Comparison of ENCODE assay signal across 9 cellular contexts in genomic region chr1:2274968-2275475, GRCh38. TPM values are rescaled to one million over a fixed set of nuclear protein-coding genes. Genes with fewer than 3 reads are reported as not detected.
DNase-seq lines count a peak whose midpoint lies in the region; ATAC-seq and TF ChIP-seq lines count a peak whose summit lies in the region.
"Had no signal": no experiment of that assay in that cellular context is flagged by ENCODE, and none has a peak within 500 bp of the region (broad histone marks: within the 10 kb centered on the region; RNA-seq: fewer than 3 reads in every experiment).

No MANE protein-coding gene starts in this region.

- intact Hi-C loops in heart right ventricle (cut with DNase I), result loop anchor here in 2 of 10 donors (5.0 kb wide), 1 partner anchor 43 kb away; no protein-coding TSS in a partner anchor
- intact Hi-C loops in prostate gland (cut with DNase I), result loop anchor here (5.0 kb wide), 2 partner anchors 37 to 43 kb away; no protein-coding TSS in a partner anchor

- ATAC-seq in heart right ventricle, result peak in 4 of 8 donors; percentile 5 to 20 (median 12)
- ATAC-seq in GM18498 (IDR thresholded peaks at IDR 0.05; ENCODE audit: unreplicated experiment), result no peak

- peak overlapping the region; percentile 43; the same call in 1 of the 2 replicates for H3K9ac ChIP-seq in BLaER1

- no peak for TF ChIP-seq CTCF in Peyer's patch (IDR thresholded peaks at IDR 0.05)
- TF ChIP-seq CTCF in heart right ventricle (IDR thresholded peaks at IDR 0.05), result no peak
- no peak for TF ChIP-seq CTCF in prostate gland (IDR thresholded peaks at IDR 0.05)

- H3K27ac ChIP-seq in BLaER1, result peak overlapping the region; percentile 60
- peak overlapping the region in 3 of 4 donors; percentile 33 to 72 (median 61) for H3K27ac ChIP-seq in Peyer's patch
- H3K27ac ChIP-seq in heart right ventricle, result peak overlapping the region in 9 of 10 donors; percentile 27 to 80 (median 67)
- peak overlapping the region; percentile 47 to 52 for H3K27ac ChIP-seq in prostate gland

- 50 to 67% methylated on average over 20 of the region's 20 CpGs for WGBS in heart right ventricle, 2 donors
- 69% methylated on average over 20 of the region's 20 CpGs for WGBS in prostate gland

- H3K4me2 ChIP-seq in BLaER1, result peak overlapping the region; percentile 96

- peaks cover 92% of the 10 kb centered on the region for H3K4me1 ChIP-seq in BLaER1
- H3K4me1 ChIP-seq in Peyer's patch, result peaks cover 19 to 95% (median 19%) of the 10 kb centered on the region in 4 donors
- H3K4me1 ChIP-seq in heart right ventricle, result peaks cover 82 to 100% (median 100%) of the 10 kb centered on the region in 9 donors
- peaks cover 38% of the 10 kb centered on the region for H3K4me1 ChIP-seq in prostate gland (replicated peaks)

- H3K9me3 ChIP-seq in BLaER1 (peaks cover 4% of the 10 kb centered on the region; the same call in 1 of the 2 replicates), Peyer's patch (no peaks in the 10 kb centered on the region), heart right ventricle (no peaks in the 10 kb centered on the region), prostate gland (no peaks in the 10 kb centered on the region)

- H3K4me3 ChIP-seq in BLaER1, result peak overlapping the region; percentile 52
- H3K4me3 ChIP-seq in Peyer's patch, result no peak overlapping the region
- H3K4me3 ChIP-seq in heart right ventricle, result peak overlapping the region in 1 of 10 donors; percentile 2
- H3K4me3 ChIP-seq in prostate gland, result no peak overlapping the region

- H3K27me3 ChIP-seq in BLaER1 (no peaks in the 10 kb centered on the region), Peyer's patch (no peaks in the 10 kb centered on the region), heart right ventricle (no peaks in the 10 kb centered on the region), prostate gland (replicated peaks; ENCODE audit: insufficient read depth) (no peaks in the 10 kb centered on the region)

- peaks cover 99% of the 10 kb centered on the region for H4K20me1 ChIP-seq in BLaER1

- H3K36me3 ChIP-seq in BLaER1, result peaks cover 8% of the 10 kb centered on the region
- no peaks in the 10 kb centered on the region for H3K36me3 ChIP-seq in Peyer's patch
- H3K36me3 ChIP-seq in heart right ventricle, result peaks cover 0 to 3% (median 0%) of the 10 kb centered on the region in 9 donors
- H3K36me3 ChIP-seq in prostate gland, result no peaks in the 10 kb centered on the region

- TF ChIP-seq POLR2A in Peyer's patch (IDR thresholded peaks at IDR 0.05), result no peak
- TF ChIP-seq POLR2A in prostate gland (IDR thresholded peaks at IDR 0.05), result no peak

- no peak for DNase-seq in Peyer's patch
- peak in 1 of 2 donors; percentile 20 for DNase-seq in heart right ventricle
- DNase-seq in prostate gland (ENCODE audit: low spot score), result no peak
- no peak for DNase-seq in NCI-H526 (lab: John Stamatoyannopoulos, UW)
- DNase-seq in NCI-H1092 treated with DMSO at 0.1 percent for 48 hours (lab: John Stamatoyannopoulos, UW), result no peak
- DNase-seq in stimulated activated CD8-positive, alpha-beta memory T cell treated with anti-CD3 and anti-CD28 coated beads, Interleukin-4, amount 100 ng/mL, for 48 hours, result no peak
- DNase-seq: cortex of kidney had no signal

RNA-seq across cellular contexts. Expression of gene SKI, which starts 46.9 kb away (rescaled TPM):
- 10 to 100 TPM; 20.1 to 41.5 (median 37.1) TPM for total RNA-seq in Peyer's patch
- 10 to 100 TPM; 29.4 to 50.9 (median 38.3) TPM for total RNA-seq in heart right ventricle
- 10 to 100 TPM; 13.8 to 16.6 TPM for polyA plus RNA-seq in heart right ventricle
- 100 to 1,000 TPM in 1 of 2 donors, 10 to 100 TPM in 1; 46.2 to 114 TPM for total RNA-seq in prostate gland
